ENCODE assay signal across 1 cellular context in genomic region chr11:119368121-119369034, GRCh38.
TF ChIP-seq lines count a peak whose summit lies in the region.

No MANE protein-coding gene starts in this region.

TF ChIP-seq in HepG2, 621 proteins besides CTCF, POLR2A, EP300 and RAD21 (continued from another document and continues in another):
- TF ChIP-seq FUBP1 (CRISPR knock-in tag; IDR thresholded peaks at IDR 0.05; ENCODE audit: borderline replicate concordance) (no peak), ETV5 (CRISPR knock-in tag; IDR thresholded peaks at IDR 0.05; ENCODE audit: borderline replicate concordance) (peak; percentile 56; the same call in 1 of the 2 replicates), DMAP1 (CRISPR knock-in tag; IDR thresholded peaks at IDR 0.05) (peak; percentile 80), AGO2 (optimal IDR thresholded peaks at IDR 0.05; ENCODE audit: low read depth, low read length) (peak; percentile 62), REL (CRISPR knock-in tag; conservative IDR thresholded peaks at IDR 0.05) (no peak), ZSCAN9 (CRISPR knock-in tag; IDR thresholded peaks at IDR 0.05; ENCODE audit: borderline replicate concordance) (peak; percentile 58; the same call in 1 of the 2 replicates), ZC3H4 (CRISPR knock-in tag; IDR thresholded peaks at IDR 0.05; ENCODE audit: borderline replicate concordance) (no peak), KIAA2018 (CRISPR knock-in tag; IDR thresholded peaks at IDR 0.05; ENCODE audit: borderline replicate concordance) (no peak), ZKSCAN5 (CRISPR knock-in tag; IDR thresholded peaks at IDR 0.05) (no peak), ZNF512 (CRISPR knock-in tag; IDR thresholded peaks at IDR 0.05) (no peak), PPARG (CRISPR knock-in tag; conservative IDR thresholded peaks at IDR 0.05) (peak; percentile 55; the same call in 1 of the 2 replicates), TRIM22 (IDR thresholded peaks at IDR 0.05) (no peak), MLX (CRISPR knock-in tag; IDR thresholded peaks at IDR 0.05) (no peak), THAP8 (CRISPR knock-in tag; IDR thresholded peaks at IDR 0.05; ENCODE audit: borderline replicate concordance) (no peak), MYPOP (CRISPR knock-in tag; IDR thresholded peaks at IDR 0.05) (no peak), ZNF83 (CRISPR knock-in tag; IDR thresholded peaks at IDR 0.05; ENCODE audit: borderline replicate concordance) (no peak), STAG1 (CRISPR knock-in tag; IDR thresholded peaks at IDR 0.05) (no peak), ZNF546 (CRISPR knock-in tag; conservative IDR thresholded peaks at IDR 0.05) (0 out of 2 replicates have a peak, but pooled peaks have one; percentile 41), SMC3 (IDR thresholded peaks at IDR 0.05; ENCODE audit: low read length) (no peak), ZNF280B (CRISPR knock-in tag; IDR thresholded peaks at IDR 0.05; ENCODE audit: borderline replicate concordance) (no peak), RFX3 (CRISPR knock-in tag; IDR thresholded peaks at IDR 0.05) (no peak), POGZ (CRISPR knock-in tag; IDR thresholded peaks at IDR 0.05) (peak; percentile 43; the same call in 1 of the 2 replicates), PAX8 (CRISPR knock-in tag; IDR thresholded peaks at IDR 0.05; ENCODE audit: borderline replicate concordance) (no peak), MEIS1 (CRISPR knock-in tag; IDR thresholded peaks at IDR 0.05; ENCODE audit: borderline replicate concordance) (no peak), ZBTB20 (CRISPR knock-in tag; IDR thresholded peaks at IDR 0.05; ENCODE audit: borderline replicate concordance, low read depth) (no peak), ADNP (CRISPR knock-in tag; IDR thresholded peaks at IDR 0.05) (no peak), FOXK1 (CRISPR knock-in tag; IDR thresholded peaks at IDR 0.05; ENCODE audit: borderline replicate concordance, low read depth) (0 out of 2 replicates have a peak, but pooled peaks have one; percentile 66), ZNF782 (CRISPR knock-in tag; IDR thresholded peaks at IDR 0.05; ENCODE audit: borderline replicate concordance) (0 out of 2 replicates have a peak, but pooled peaks have one; percentile 72), DRAP1 (CRISPR knock-in tag; IDR thresholded peaks at IDR 0.05) (peak; percentile 54; the same call in 1 of the 2 replicates), STAT5B (CRISPR knock-in tag; IDR thresholded peaks at IDR 0.05) (no peak), PITX1 (CRISPR knock-in tag; IDR thresholded peaks at IDR 0.05) (peak; percentile 77; the same call in 1 of the 2 replicates), ZFP91 (CRISPR knock-in tag; IDR thresholded peaks at IDR 0.05; ENCODE audit: borderline replicate concordance) (peak; percentile 78; the same call in 1 of the 2 replicates), TEAD3 (CRISPR knock-in tag; optimal IDR thresholded peaks at IDR 0.05; ENCODE audit: borderline replicate concordance) (peak; percentile 59)
